In genomic region chr17:2510559-2510958, GRCh38 we compare ENCODE assay signal across 10 cellular contexts. TPM values are rescaled to one million over a fixed set of nuclear protein-coding genes. Genes with fewer than 3 reads are reported as not detected.
DNase-seq lines count a peak whose midpoint lies in the region; ATAC-seq and TF ChIP-seq lines count a peak whose summit lies in the region.
"Had no signal": no experiment of that assay in that cellular context is flagged by ENCODE, and none has a peak within 500 bp of the region (broad histone marks: within the 10 kb centered on the region; RNA-seq: fewer than 3 reads in every experiment).

No MANE protein-coding gene starts in this region.

- no peak for TF ChIP-seq CTCF in GM12875 (IDR thresholded peaks at IDR 0.05; ENCODE audit: borderline replicate concordance, insufficient read depth, low read depth, low read length)
- TF ChIP-seq CTCF in RWPE2 (IDR thresholded peaks at IDR 0.05; ENCODE audit: poor library complexity, severe bottlenecking) = no peak
- no peak for TF ChIP-seq CTCF in fibroblast of villous mesenchyme (IDR thresholded peaks at IDR 0.05; ENCODE audit: insufficient read depth, low read depth, low read length)

- H3K36me3 ChIP-seq in RWPE2 (ENCODE audit: low read depth) (no peaks in the 10 kb centered on the region), skeletal muscle satellite cell (ENCODE audit: insufficient read depth, low read length) (no peaks in the 10 kb centered on the region)

- ATAC-seq in RWPE2 (ENCODE audit: low read depth) = no peak
- ATAC-seq in GM21786 (IDR thresholded peaks at IDR 0.05; ENCODE audit: unreplicated experiment) = no peak
- ATAC-seq in HG03520 (IDR thresholded peaks at IDR 0.05; ENCODE audit: unreplicated experiment) = no peak

- H3K4me3 ChIP-seq in GM12875 (ENCODE audit: low read depth, low read length) = peak overlapping the region; percentile 46
- H3K4me3 ChIP-seq in RWPE2 (ENCODE audit: severe bottlenecking) = peak overlapping the region; percentile 72
- peak overlapping the region; percentile 95 for H3K4me3 ChIP-seq in fibroblast of villous mesenchyme (ENCODE audit: low read depth, low read length)
- peak overlapping the region; percentile 83 for H3K4me3 ChIP-seq in skeletal muscle satellite cell (ENCODE audit: low read length)

- H3K27me3 ChIP-seq in RWPE2 (ENCODE audit: insufficient read depth, poor library complexity, severe bottlenecking) (no peaks in the 10 kb centered on the region), skeletal muscle satellite cell (ENCODE audit: control insufficient read depth, insufficient read depth, low read length) (no peaks in the 10 kb centered on the region)

- peak overlapping the region; percentile 79 for H3K27ac ChIP-seq in RWPE2 (ENCODE audit: poor library complexity, severe bottlenecking)

- H3K9me3 ChIP-seq in RWPE2 (ENCODE audit: severe bottlenecking) (no peaks in the 10 kb centered on the region), skeletal muscle satellite cell (replicated peaks; ENCODE audit: low read length) (no peaks in the 10 kb centered on the region)

- H3K4me1 ChIP-seq in RWPE2 (ENCODE audit: insufficient read depth, poor library complexity, severe bottlenecking) = no peaks in the 10 kb centered on the region
- H3K4me1 ChIP-seq in skeletal muscle satellite cell (ENCODE audit: control insufficient read depth, insufficient read depth, low read length) = peaks cover 12% of the 10 kb centered on the region

- DNase-seq in RWPE2 (ENCODE audit: low spot score) (no peak), fibroblast of villous mesenchyme (ENCODE audit: low read depth) (no peak), activated gamma-delta T cell treated with Interleukin-2 at 50 U/mL for 16 hours (no peak), putamen (ENCODE audit: low spot score) (no peak)
- DNase-seq: activated naive CD4-positive, alpha-beta T cell treated with Interleukin-2 at 50 U/mL for 16 hours; naive B cell had no signal

- H3K4me2 ChIP-seq in skeletal muscle satellite cell (ENCODE audit: low read length) = peak overlapping the region; percentile 92

- peak overlapping the region; percentile 96 for H3K9ac ChIP-seq in skeletal muscle satellite cell (ENCODE audit: low read depth, low read length)

RNA-seq across cellular contexts. Expression of gene METTL16, which starts 1.1 kb away (rescaled TPM):
- total RNA-seq in fibroblast of villous mesenchyme = 13.5 and 16.8 TPM in 2 replicates
- 12.7 and 13.9 TPM in 2 replicates for total RNA-seq in skeletal muscle satellite cell (2012; rRNA removed)
